ENCODE assay signal across 1 cellular context in genomic region chr20:50390685-50391443, GRCh38.
TF ChIP-seq lines count a peak whose summit lies in the region.

No MANE protein-coding gene starts in this region.

TF ChIP-seq in HepG2, 621 proteins besides CTCF, POLR2A, EP300 and RAD21 (continued from another document):
- TF ChIP-seq NFKBIZ (CRISPR knock-in tag; IDR thresholded peaks at IDR 0.05) (no peak), WIZ (CRISPR knock-in tag; IDR thresholded peaks at IDR 0.05) (no peak)
